17 cellular contexts compared by ENCODE assay signal in the genomic region with DNA sequence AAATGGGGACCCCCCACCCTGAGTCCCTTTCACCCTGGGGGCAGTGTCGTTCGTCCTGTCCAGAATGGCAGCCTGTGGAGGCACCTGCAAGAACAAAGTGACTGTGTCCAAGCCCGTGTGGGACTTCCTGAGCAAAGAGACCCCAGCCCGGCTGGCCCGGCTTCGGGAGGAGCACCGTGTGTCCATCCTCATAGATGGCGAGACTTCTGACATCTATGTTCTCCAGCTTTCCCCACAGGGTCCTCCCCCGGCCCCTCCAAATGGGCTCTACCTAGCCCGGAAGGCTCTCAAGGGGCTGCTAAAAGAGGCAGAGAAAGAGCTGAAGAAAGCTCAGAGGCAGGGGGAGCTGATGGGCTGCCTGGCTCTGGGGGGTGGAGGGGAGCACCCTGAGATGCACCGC. TPM values are rescaled to one million over a fixed set of nuclear protein-coding genes. Genes with fewer than 3 reads are reported as not detected.
DNase-seq lines count a peak whose midpoint lies in the region; ATAC-seq and TF ChIP-seq lines count a peak whose summit lies in the region.
"Had no signal": no experiment of that assay in that cellular context is flagged by ENCODE, and none has a peak within 500 bp of the region (broad histone marks: within the 10 kb centered on the region; RNA-seq: fewer than 3 reads in every experiment).

No MANE protein-coding gene starts in this region.

- H3K27me3 Mint-ChIP-seq in CD4-positive, CD25-positive, alpha-beta regulatory T cell: peaks cover 9% of the 10 kb centered on the region
- H3K27me3 Mint-ChIP-seq in GM23338 (ENCODE audit: insufficient read depth, low read depth, poor library complexity) (peaks cover 37% of the 10 kb centered on the region), neural crest cell (ENCODE audit: low read depth) (peaks cover 3% of the 10 kb centered on the region)

- TF ChIP-seq EP300 in esophagus muscularis mucosa (IDR thresholded peaks at IDR 0.05): no peak

- 81% methylated on average over 9 of the region's 11 CpGs for WGBS in esophagus muscularis mucosa

- no peak for ATAC-seq in CD4-positive, CD25-positive, alpha-beta regulatory T cell (ENCODE audit: low read depth in 2 of 2)
- ATAC-seq in GM23338: no peak
- no peak for ATAC-seq in HG03280 (IDR thresholded peaks at IDR 0.05; ENCODE audit: unreplicated experiment)
- ATAC-seq: CD8-positive, alpha-beta T cell; PC-3 had no signal

- no peak overlapping the region for H3K4me2 ChIP-seq in GM23338

- intact Hi-C loops in esophagus muscularis mucosa (cut with DNase I): no loop called here

- H4K20me1 ChIP-seq in GM23338 (replicated peaks; ENCODE audit: insufficient read depth): no peaks in the 10 kb centered on the region; the same call in 1 of the 2 replicates

- peaks cover 12% of the 10 kb centered on the region for H3K79me2 ChIP-seq in GM23338 (replicated peaks; ENCODE audit: insufficient read depth)

- H3K9me2 ChIP-seq in GM23338 (ENCODE audit: insufficient read depth): no peaks in the 10 kb centered on the region

- no peak overlapping the region for H2AFZ ChIP-seq in GM23338

- H3K4me1 Mint-ChIP-seq in CD4-positive, CD25-positive, alpha-beta regulatory T cell: peaks cover 0 to 43% (median 7%) of the 10 kb centered on the region in 4 donors
- peaks cover 50% of the 10 kb centered on the region for H3K4me1 Mint-ChIP-seq in GM23338
- H3K4me1 Mint-ChIP-seq in neural crest cell: peaks cover 43% of the 10 kb centered on the region

- peaks cover 9% of the 10 kb centered on the region; the same call in 1 of the 2 replicates for H3F3A ChIP-seq in GM23338 (replicated peaks; ENCODE audit: low read depth)

- TF ChIP-seq CTCF in GM23338 (conservative IDR thresholded peaks at IDR 0.05; ENCODE audit: low read depth in 2 of 2): no peak
- no peak for TF ChIP-seq CTCF in esophagus muscularis mucosa (IDR thresholded peaks at IDR 0.05)
- no peak for TF ChIP-seq CTCF in neural crest cell (conservative IDR thresholded peaks at IDR 0.05)

- no peak for TF ChIP-seq POLR2A in esophagus muscularis mucosa (IDR thresholded peaks at IDR 0.05; ENCODE audit: low read depth)

- peaks cover 13% of the 10 kb centered on the region for H3K36me3 ChIP-seq in CD4-positive, CD25-positive, alpha-beta regulatory T cell (ENCODE audit: control insufficient read depth, insufficient read depth, low read length)
- H3K36me3 ChIP-seq in GM23338 (ENCODE audit: insufficient read depth) (peaks cover 10% of the 10 kb centered on the region), esophagus muscularis mucosa (peaks cover 6 to 44% (median 23%) of the 10 kb centered on the region in 4 donors)
- peaks cover 5% of the 10 kb centered on the region for H3K36me3 ChIP-seq in effector memory CD4-positive, alpha-beta T cell (ENCODE audit: control insufficient read depth, insufficient read depth, low read length)

- H3K27me3 ChIP-seq in CD4-positive, CD25-positive, alpha-beta regulatory T cell (ENCODE audit: control insufficient read depth, insufficient read depth, low read length): no peaks in the 10 kb centered on the region
- peaks cover 28% of the 10 kb centered on the region for H3K27me3 ChIP-seq in GM23338 (ENCODE audit: insufficient read depth)
- H3K27me3 ChIP-seq in esophagus muscularis mucosa: peaks cover 0 to 11% (median 0%) of the 10 kb centered on the region in 4 donors
- H3K27me3 ChIP-seq in effector memory CD4-positive, alpha-beta T cell (replicated peaks; ENCODE audit: control insufficient read depth, insufficient read depth, low read length, poor library complexity, severe bottlenecking): peaks cover 4% of the 10 kb centered on the region

- H3K27ac ChIP-seq in CD4-positive, CD25-positive, alpha-beta regulatory T cell (ENCODE audit: insufficient read depth, low read length, poor library complexity, severe bottlenecking): no peak overlapping the region
- H3K27ac ChIP-seq in GM23338 (ENCODE audit: low read depth) (no peak overlapping the region), esophagus muscularis mucosa (replicated peaks in 1 of 4) (peak overlapping the region; percentile 43 to 99 (median 96))
- no peak overlapping the region for H3K27ac ChIP-seq in effector memory CD4-positive, alpha-beta T cell (ENCODE audit: insufficient read depth, low read length, poor library complexity, severe bottlenecking)

- H3K27ac Mint-ChIP-seq in CD4-positive, CD25-positive, alpha-beta regulatory T cell: peak overlapping the region in 1 of 3 donors; percentile 43
- H3K27ac Mint-ChIP-seq in GM23338 (no peak overlapping the region), neural crest cell (ENCODE audit: unreplicated experiment) (no peak overlapping the region)
- H3K27ac Mint-ChIP-seq: CD8-positive, alpha-beta T cell had no signal

- H3K4me1 ChIP-seq in CD4-positive, CD25-positive, alpha-beta regulatory T cell (ENCODE audit: control insufficient read depth, insufficient read depth, low read length, poor library complexity, severe bottlenecking): peaks cover 32% of the 10 kb centered on the region
- H3K4me1 ChIP-seq in GM23338 (ENCODE audit: insufficient read depth): peaks cover 37% of the 10 kb centered on the region
- H3K4me1 ChIP-seq in esophagus muscularis mucosa: peaks cover 34 to 83% (median 69%) of the 10 kb centered on the region in 4 donors
- H3K4me1 ChIP-seq in effector memory CD4-positive, alpha-beta T cell (ENCODE audit: control insufficient read depth, insufficient read depth, low read length, poor library complexity, severe bottlenecking): peaks cover 31% of the 10 kb centered on the region

- no peak for DNase-seq in CD4-positive, CD25-positive, alpha-beta regulatory T cell
- DNase-seq in GM23338 (ENCODE audit: low spot score): no peak
- DNase-seq in esophagus muscularis mucosa (ENCODE audit: extremely low spot score): no peak
- no peak for DNase-seq in neural crest cell (ENCODE audit: low read depth, low spot score)
- DNase-seq in ureter (ENCODE audit: low spot score): no peak
- DNase-seq in effector memory CD4-positive, alpha-beta T cell: no peak
- DNase-seq: ACHN; CD8-positive, alpha-beta T cell; DND-41; GDM1; KG1; NCI-H1092; NCI-H2107; NCI-H226; NCI-H526 treated with DMSO at 0.1 percent for 48 hours; PC-3 had no signal

- no peak overlapping the region for H3K4me3 ChIP-seq in CD4-positive, CD25-positive, alpha-beta regulatory T cell (ENCODE audit: low read depth, low read length)
- H3K4me3 ChIP-seq in GM23338 (no peak overlapping the region), esophagus muscularis mucosa (no peak overlapping the region)
- no peak overlapping the region for H3K4me3 ChIP-seq in effector memory CD4-positive, alpha-beta T cell (ENCODE audit: insufficient read depth, low read depth, low read length, poor library complexity, severe bottlenecking)

- H3K9me3 Mint-ChIP-seq in CD4-positive, CD25-positive, alpha-beta regulatory T cell: peaks cover 0 to 2% (median 0%) of the 10 kb centered on the region in 7 donors
- H3K9me3 Mint-ChIP-seq in GM23338 (no peaks in the 10 kb centered on the region), neural crest cell (no peaks in the 10 kb centered on the region)
- H3K9me3 Mint-ChIP-seq: CD8-positive, alpha-beta T cell had no signal

- peak overlapping the region in 3 of 4 donors; percentile 10 to 88 (median 87) for H3K4me3 Mint-ChIP-seq in CD4-positive, CD25-positive, alpha-beta regulatory T cell
- H3K4me3 Mint-ChIP-seq in GM23338: peak overlapping the region; percentile 16; the same call in 1 of the 3 replicates
- peak overlapping the region; percentile 95 for H3K4me3 Mint-ChIP-seq in neural crest cell

- peaks cover 16% of the 10 kb centered on the region for H3K36me3 Mint-ChIP-seq in CD4-positive, CD25-positive, alpha-beta regulatory T cell
- peaks cover 26% of the 10 kb centered on the region for H3K36me3 Mint-ChIP-seq in GM23338 (ENCODE audit: low read depth)
- peaks cover 13% of the 10 kb centered on the region for H3K36me3 Mint-ChIP-seq in neural crest cell (ENCODE audit: low read depth)

- H3K9me3 ChIP-seq in CD4-positive, CD25-positive, alpha-beta regulatory T cell (ENCODE audit: control insufficient read depth in 2 of 2, low read length in 2 of 2): no peaks in the 10 kb centered on the region
- H3K9me3 ChIP-seq in esophagus muscularis mucosa: no peaks in the 10 kb centered on the region
- H3K9me3 ChIP-seq in effector memory CD4-positive, alpha-beta T cell (ENCODE audit: control insufficient read depth, low read length): no peaks in the 10 kb centered on the region

RNA-seq across cellular contexts. Expression of gene DTX3, which starts 2.2 kb away (rescaled TPM):
- 31.2 TPM for total RNA-seq in CD4-positive, CD25-positive, alpha-beta regulatory T cell
- polyA plus RNA-seq in CD4-positive, CD25-positive, alpha-beta regulatory T cell: 1 to 10 TPM; 3.4 to 7.4 (median 5.1) TPM
- 37.8 and 46.6 TPM in 2 replicates for total RNA-seq in GM23338 (2014; rRNA removed; shearing (Covaris generic))
- polyA plus RNA-seq in GM23338 (2016; fragmentation: Nextera tagmentation; extraction: Ambion mirVana): 16.7 and 22.8 TPM in 2 replicates
- total RNA-seq in esophagus muscularis mucosa (10 to 100 TPM; 39.0 to 68.6 (median 46.8) TPM), neural crest cell (74.7 and 75.6 TPM in 2 replicates), ureter (40.0 TPM)

RNA-seq across cellular contexts. Expression of gene ARHGEF25, which starts 4.4 kb away (rescaled TPM):
- 0.64 TPM for total RNA-seq in CD4-positive, CD25-positive, alpha-beta regulatory T cell
- not detected for polyA plus RNA-seq in CD4-positive, CD25-positive, alpha-beta regulatory T cell
- 9.9 and 10.2 TPM in 2 replicates for total RNA-seq in GM23338 (2014; rRNA removed; shearing (Covaris generic))
- 0.53 TPM in 1 of 2 replicates, not detected in the other for polyA plus RNA-seq in GM23338 (2016; fragmentation: Nextera tagmentation; extraction: Ambion mirVana)
- total RNA-seq in esophagus muscularis mucosa (100 to 1,000 TPM in 3 of 4 donors, 10 to 100 TPM in 1; 77.7 to 133 (median 111) TPM), neural crest cell (41.2 and 43.8 TPM in 2 replicates), ureter (41.5 TPM)

RNA-seq across cellular contexts. Expression of gene PIP4K2C, which starts 15.8 kb away (rescaled TPM):
- total RNA-seq in CD4-positive, CD25-positive, alpha-beta regulatory T cell: 35.8 TPM
- polyA plus RNA-seq in CD4-positive, CD25-positive, alpha-beta regulatory T cell: 10 to 100 TPM; 24.6 to 38.6 (median 30.2) TPM
- 26.4 and 30.6 TPM in 2 replicates for total RNA-seq in GM23338 (2014; rRNA removed; shearing (Covaris generic))
- 10.5 and 10.8 TPM in 2 replicates for polyA plus RNA-seq in GM23338 (2016; fragmentation: Nextera tagmentation; extraction: Ambion mirVana)
- total RNA-seq in esophagus muscularis mucosa (10 to 100 TPM; 22.7 to 30.7 (median 29.0) TPM), neural crest cell (15.9 and 17.3 TPM in 2 replicates), ureter (48.0 TPM)

RNA-seq across cellular contexts. Expression of gene B4GALNT1, which starts 26.2 kb away (rescaled TPM):
- not detected for total RNA-seq in CD4-positive, CD25-positive, alpha-beta regulatory T cell
- not detected for polyA plus RNA-seq in CD4-positive, CD25-positive, alpha-beta regulatory T cell
- total RNA-seq in GM23338 (2014; rRNA removed; shearing (Covaris generic)): 2.4 and 2.8 TPM in 2 replicates
- 1.3 and 1.4 TPM in 2 replicates for polyA plus RNA-seq in GM23338 (2016; fragmentation: Nextera tagmentation; extraction: Ambion mirVana)
- total RNA-seq in esophagus muscularis mucosa (10 to 100 TPM in 2 of 4 donors, 1 to 10 TPM in 2; 2.8 to 10.9 (median 7.3) TPM), neural crest cell (18.6 and 19.5 TPM in 2 replicates), ureter (3.3 TPM)
- total RNA-seq: CD8-positive, alpha-beta T cell had no signal

RNA-seq across cellular contexts. Expression of gene KIF5A, which starts 57.0 kb away (rescaled TPM):
- 0.72 TPM for total RNA-seq in CD4-positive, CD25-positive, alpha-beta regulatory T cell
- under 1 TPM in 2 of 4 donors, not detected in 2; 0.05 to 0.06 TPM for polyA plus RNA-seq in CD4-positive, CD25-positive, alpha-beta regulatory T cell
- total RNA-seq in GM23338 (2014; rRNA removed; shearing (Covaris generic)): 16.5 and 21.3 TPM in 2 replicates
- 9.1 and 11.1 TPM in 2 replicates for polyA plus RNA-seq in GM23338 (2016; fragmentation: Nextera tagmentation; extraction: Ambion mirVana)
- total RNA-seq in esophagus muscularis mucosa (1 to 10 TPM; 2.1 to 3.2 (median 2.4) TPM), neural crest cell (16.9 and 20.8 TPM in 2 replicates), ureter (0.99 TPM)
- total RNA-seq: PC-3 had no signal

Comparison
In these comparisons a context has a peak if more than half of its experiments do, and no peak if none do; other contexts are left out.
1. H3K27ac ChIP-seq: peak in esophagus muscularis mucosa (4 of 4); none in CD4-positive, CD25-positive, alpha-beta regulatory T cell (single experiment), GM23338 (single experiment) and effector memory CD4-positive, alpha-beta T cell (single experiment).
2. H3K4me3 Mint-ChIP-seq: peak in every context shown above with its lines; median percentile 95 in neural crest cell; 87 in CD4-positive, CD25-positive, alpha-beta regulatory T cell; 16 in GM23338.